In genomic region chr13:26074706-26075105, GRCh38 we compare ENCODE assay signal across 14 cellular contexts. TPM values are rescaled to one million over a fixed set of nuclear protein-coding genes. Genes with fewer than 3 reads are reported as not detected.
DNase-seq lines count a peak whose midpoint lies in the region; ATAC-seq, FAIRE-seq and TF ChIP-seq lines count a peak whose summit lies in the region.
"Had no signal": no experiment of that assay in that cellular context is flagged by ENCODE, and none has a peak within 500 bp of the region (broad histone marks: within the 10 kb centered on the region; RNA-seq: fewer than 3 reads in every experiment).

No MANE protein-coding gene starts in this region.

- TF ChIP-seq CTCF in HCT116 (IDR thresholded peaks at IDR 0.05 in 2 of 3, conservative IDR thresholded peaks at IDR 0.05 in 1 of 3; ENCODE audit: borderline replicate concordance in 1 of 3, insufficient read depth in 1 of 3, low read depth in 2 of 3, low read length in 2 of 3), result no peak
- TF ChIP-seq CTCF in astrocyte (IDR thresholded peaks at IDR 0.05; ENCODE audit: insufficient read depth, low read depth, low read length), result no peak

- no peak for TF ChIP-seq POLR2A in HCT116 (IDR thresholded peaks at IDR 0.05; ENCODE audit: borderline replicate concordance, extremely low read depth, insufficient read depth, insufficient read length)
- no peak for TF ChIP-seq POLR2A in GM18505 (IDR thresholded peaks at IDR 0.05; ENCODE audit: borderline replicate concordance, extremely low read depth, insufficient read depth, insufficient read length)

- intact Hi-C loops in HCT116 (cut with micrococcal nuclease), result no loop called here

- H3K79me2 ChIP-seq in HCT116 (ENCODE audit: insufficient read depth, low read length) (no peaks in the 10 kb centered on the region), astrocyte (ENCODE audit: insufficient read depth, low read length) (no peaks in the 10 kb centered on the region)

- ATAC-seq in HCT116, result peak; percentile 62; the same call in 1 of the 2 replicates
- no peak for ATAC-seq in activated T-helper 17 cell treated with anti-CD3 and anti-CD28 coated beads, Interleukin-2, amount 50 U/mL, for 72 hours (replicated peaks)
- no peak for ATAC-seq in GM18505 (IDR thresholded peaks at IDR 0.05; ENCODE audit: unreplicated experiment)
- ATAC-seq: T-helper 17 cell had no signal

- RAD21 ChIA-PET in HCT116 (lab: Charles Lee; ENCODE audit: low non-redundant PET in 1 of 2, low total read pairs in 2 of 2, uncharacterized antibody in 2 of 2, unreplicated experiment in 2 of 2), result no interaction called here

- H3K4me3 ChIP-seq in HCT116 (replicated peaks in 1 of 2; ENCODE audit: low read depth in 1 of 2, low read length in 2 of 2) (no peak overlapping the region), astrocyte (ENCODE audit: insufficient read depth, low read depth, low read length) (peak overlapping the region; percentile 24)
- H3K4me3 ChIP-seq: heart left ventricle had no signal

- POLR2A ChIA-PET in HCT116 (lab: Charles Lee), result no interaction called here

- H3K9me3 ChIP-seq in HCT116 (ENCODE audit: control insufficient read depth in 1 of 2, insufficient read depth in 1 of 2, low read depth in 1 of 2, low read length in 2 of 2) (no peaks in the 10 kb centered on the region), astrocyte (ENCODE audit: insufficient read depth, low read depth, low read length) (no peaks in the 10 kb centered on the region)
- H3K9me3 ChIP-seq: heart left ventricle had no signal

- no peaks in the 10 kb centered on the region for H3K9me3 Mint-ChIP-seq in astrocyte (ENCODE audit: unreplicated experiment)
- no peaks in the 10 kb centered on the region for H3K9me3 Mint-ChIP-seq in activated T-helper 17 cell treated with anti-CD3 and anti-CD28 coated beads, Interleukin-2, amount 50 U/mL, for 72 hours
- H3K9me3 Mint-ChIP-seq: activated CD4-positive, alpha-beta memory T cell treated with anti-CD3 and anti-CD28 coated beads for 36 hours; activated naive CD4-positive, alpha-beta T cell treated with anti-CD3 and anti-CD28 coated beads for 36 hours had no signal

- H3K36me3 Mint-ChIP-seq in astrocyte (ENCODE audit: low read depth, unreplicated experiment), result no peaks in the 10 kb centered on the region
- H3K36me3 Mint-ChIP-seq in activated T-helper 17 cell treated with anti-CD3 and anti-CD28 coated beads, Interleukin-2, amount 50 U/mL, for 72 hours (ENCODE audit: low read depth), result no peaks in the 10 kb centered on the region
- H3K36me3 Mint-ChIP-seq: activated CD4-positive, alpha-beta memory T cell treated with anti-CD3 and anti-CD28 coated beads for 36 hours had no signal

- H3K4me2 ChIP-seq in HCT116 (ENCODE audit: low read length) (peak overlapping the region; percentile 27; the same call in 1 of the 2 replicates), astrocyte (ENCODE audit: low read length) (peak overlapping the region; percentile 76)

- peaks cover 4% of the 10 kb centered on the region for H3K27me3 Mint-ChIP-seq in astrocyte (ENCODE audit: low read depth, unreplicated experiment)
- H3K27me3 Mint-ChIP-seq in activated T-helper 17 cell treated with anti-CD3 and anti-CD28 coated beads, Interleukin-2, amount 50 U/mL, for 72 hours, result peaks cover 32% of the 10 kb centered on the region

- no peak overlapping the region for H3K27ac Mint-ChIP-seq in astrocyte (ENCODE audit: unreplicated experiment)
- no peak overlapping the region for H3K27ac Mint-ChIP-seq in activated T-helper 17 cell treated with anti-CD3 and anti-CD28 coated beads, Interleukin-2, amount 50 U/mL, for 72 hours
- H3K27ac Mint-ChIP-seq: activated CD4-positive, alpha-beta memory T cell treated with anti-CD3 and anti-CD28 coated beads for 36 hours; activated naive CD4-positive, alpha-beta T cell treated with anti-CD3 and anti-CD28 coated beads for 36 hours; T-helper 17 cell had no signal

- H4K20me1 ChIP-seq in HCT116 (ENCODE audit: insufficient read depth) (no peaks in the 10 kb centered on the region), astrocyte (ENCODE audit: insufficient read depth, low read length) (no peaks in the 10 kb centered on the region)

- H3K9ac ChIP-seq in HCT116 (ENCODE audit: low read length) (no peak overlapping the region), astrocyte (ENCODE audit: low read length) (no peak overlapping the region)

- H2AFZ ChIP-seq in HCT116 (ENCODE audit: low read depth, low read length, poor library complexity, severe bottlenecking) (no peak overlapping the region), astrocyte (ENCODE audit: low read depth, low read length) (peak overlapping the region; percentile 41)

- no peaks in the 10 kb centered on the region for H3K9me2 ChIP-seq in HCT116 (ENCODE audit: insufficient read depth)

- DNase-seq in 8988T (peak; percentile 17), HCT116 (ENCODE audit: low read depth, low spot score) (no peak), astrocyte (ENCODE audit: low read depth) (peak; percentile 26), kidney glomerular epithelial cell (lab: John Stamatoyannopoulos, UW) (peak; percentile 96), SKM-1 (lab: John Stamatoyannopoulos, UW; ENCODE audit: unreplicated experiment) (no peak), G401 (ENCODE audit: low spot score) (no peak)
- DNase-seq: activated CD4-positive, alpha-beta memory T cell treated with anti-CD3 and anti-CD28 coated beads for 36 hours; activated naive CD4-positive, alpha-beta T cell treated with anti-CD3 and anti-CD28 coated beads for 36 hours; heart left ventricle; NCI-H1694; right cardiac atrium; T-helper 17 cell had no signal

- no peak for FAIRE-seq in astrocyte (lab: Jason Lieb, UNC)

- peaks cover 0 to 4% of the 10 kb centered on the region in 2 experiments; a peak in 1 of 4 replicates for H3K4me1 ChIP-seq in HCT116 (ENCODE audit: control insufficient read depth in 1 of 2, insufficient read depth in 2 of 2, low read length in 2 of 2)
- H3K4me1 ChIP-seq in astrocyte (ENCODE audit: insufficient read depth, low read length), result peaks cover 2% of the 10 kb centered on the region
- H3K4me1 ChIP-seq: heart left ventricle had no signal

- H3K4me1 Mint-ChIP-seq in astrocyte (ENCODE audit: low read depth, unreplicated experiment), result peaks cover 5% of the 10 kb centered on the region
- no peaks in the 10 kb centered on the region for H3K4me1 Mint-ChIP-seq in activated T-helper 17 cell treated with anti-CD3 and anti-CD28 coated beads, Interleukin-2, amount 50 U/mL, for 72 hours

- H3K27me3 ChIP-seq in HCT116 (ENCODE audit: insufficient read depth, low read length), result peaks cover 22% of the 10 kb centered on the region
- H3K27me3 ChIP-seq in astrocyte (ENCODE audit: insufficient read depth, low read length), result no peaks in the 10 kb centered on the region

- in situ Hi-C loops in G401 (cut with HindIII; ENCODE audit: low sequenced_read_pairs), result no loop called here

- H3K27ac ChIP-seq in HCT116 (ENCODE audit: low read depth, low read length), result no peak overlapping the region
- H3K27ac ChIP-seq in astrocyte (ENCODE audit: low read depth, low read length), result no peak overlapping the region
- H3K27ac ChIP-seq: heart left ventricle had no signal

- TF ChIP-seq RAD21 in HCT116 (IDR thresholded peaks at IDR 0.05; ENCODE audit: low read depth), result no peak

- H3K36me3 ChIP-seq in HCT116 (ENCODE audit: control insufficient read depth in 1 of 2, insufficient read depth in 2 of 2, low read length in 2 of 2) (no peaks in the 10 kb centered on the region), astrocyte (ENCODE audit: insufficient read depth, low read length) (no peaks in the 10 kb centered on the region)
- H3K36me3 ChIP-seq: heart left ventricle had no signal

- H3K4me3 Mint-ChIP-seq in astrocyte (ENCODE audit: unreplicated experiment), result no peak overlapping the region
- no peak overlapping the region for H3K4me3 Mint-ChIP-seq in activated T-helper 17 cell treated with anti-CD3 and anti-CD28 coated beads, Interleukin-2, amount 50 U/mL, for 72 hours
- H3K4me3 Mint-ChIP-seq: activated CD4-positive, alpha-beta memory T cell treated with anti-CD3 and anti-CD28 coated beads for 36 hours; activated naive CD4-positive, alpha-beta T cell treated with anti-CD3 and anti-CD28 coated beads for 36 hours; T-helper 17 cell had no signal

- no TSS peak for BruUV-seq in HCT116 (replicated peaks; lab: Mats Ljungman, UMichigan)

- CTCF ChIA-PET in HCT116 (lab: Charles Lee), result interaction anchor here (1.0 kb wide), 1 partner anchor 624 kb away, joined by 3 read pairs; no protein-coding TSS in a partner anchor

TF ChIP-seq in HCT116, 20 proteins besides CTCF, POLR2A, EP300 and RAD21:
- no peak for TF ChIP-seq ELF1 (IDR thresholded peaks at IDR 0.05; ENCODE audit: borderline replicate concordance, low read depth)
- no peak for TF ChIP-seq SIN3A (IDR thresholded peaks at IDR 0.05; ENCODE audit: low read depth)
- no peak for TF ChIP-seq REST (IDR thresholded peaks at IDR 0.05; ENCODE audit: low read depth)
- TF ChIP-seq FOSL1 (IDR thresholded peaks at IDR 0.05; ENCODE audit: low read depth), result no peak
- TF ChIP-seq SP1 (IDR thresholded peaks at IDR 0.05; ENCODE audit: low read depth), result no peak
TF ChIP-seq in HCT116: peak in this region for 0.

RNA-seq across cellular contexts. Expression of gene SHISA2, which starts 22.9 kb away (rescaled TPM):
- total RNA-seq in HCT116 (2021; ENCODE audit: unreplicated experiment) (not detected), astrocyte (5.5 and 6.0 TPM in 2 replicates)
- not detected in 2 replicates for polyA plus RNA-seq in HCT116 (2012)
- total RNA-seq in activated T-helper 17 cell treated with anti-CD3 and anti-CD28 coated beads, Interleukin-2, amount 50 U/mL, for 72 hours, result under 1 TPM; 0.13 to 0.30 TPM
- not detected in 2 replicates for total RNA-seq in G401 (2014; rRNA removed; shearing (Covaris generic))

Comparison
In these comparisons a context has a peak if more than half of its experiments do, and no peak if none do; other contexts are left out.
1. DNase-seq: peak in 8988T (single experiment), astrocyte (single experiment) and kidney glomerular epithelial cell (single experiment); none in HCT116 (single experiment), SKM-1 (single experiment) and G401 (single experiment).